In genomic region chr5:57495285-57495684, GRCh38 we compare ENCODE assay signal across 12 cellular contexts. TPM values are rescaled to one million over a fixed set of nuclear protein-coding genes. Genes with fewer than 3 reads are reported as not detected.
DNase-seq lines count a peak whose midpoint lies in the region; ATAC-seq lines count a peak whose summit lies in the region.
"Had no signal": no experiment of that assay in that cellular context is flagged by ENCODE, and none has a peak within 500 bp of the region (broad histone marks: within the 10 kb centered on the region; RNA-seq: fewer than 3 reads in every experiment).

No MANE protein-coding gene starts in this region.

- POLR2A ChIA-PET in activated naive CD8-positive, alpha-beta T cell treated with anti-CD3 and anti-CD28 coated beads, Interleukin-2, amount 10 ng/mL, durations not matched to agents 7 days and 5 days (lab: Charles Lee) = no interaction called here

- no peak for ATAC-seq in activated naive CD8-positive, alpha-beta T cell treated with anti-CD3 and anti-CD28 coated beads, Interleukin-2, amount 10 ng/mL, durations not matched to agents 7 days and 5 days (ENCODE audit: low read depth)
- no peak for ATAC-seq in activated naive CD8-positive, alpha-beta T cell treated with anti-CD3 and anti-CD28 coated beads, Interleukin-2, amount 50 U/mL, for 24 hours

- DNase-seq in activated naive CD8-positive, alpha-beta T cell treated with anti-CD3 and anti-CD28 coated beads, Interleukin-2, amount 10 ng/mL, durations not matched to agents 7 days and 5 days = no peak
- no peak for DNase-seq in activated naive CD8-positive, alpha-beta T cell treated with anti-CD3 and anti-CD28 coated beads, Interleukin-2, amount 50 U/mL, for 24 hours
- DNase-seq in NCI-H345 (lab: John Stamatoyannopoulos, UW) = peak; percentile 16
- peak; percentile 3 for DNase-seq in central memory CD4-positive, alpha-beta T cell
- no peak for DNase-seq in NCI-H146 (lab: John Stamatoyannopoulos, UW)
- no peak for DNase-seq in Ammon's horn (ENCODE audit: low spot score)
- DNase-seq in SKM-1 (lab: John Stamatoyannopoulos, UW; ENCODE audit: unreplicated experiment) = no peak
- no peak for DNase-seq in NCI-H146 treated with DMSO at 0.1 percent for 48 hours (lab: John Stamatoyannopoulos, UW; ENCODE audit: unreplicated experiment)
- DNase-seq: activated CD4-positive, alpha-beta T cell treated with anti-CD3 and anti-CD28 coated beads for 1 hour; substantia nigra had no signal

- H3K9me3 Mint-ChIP-seq in activated naive CD8-positive, alpha-beta T cell treated with anti-CD3 and anti-CD28 coated beads, Interleukin-2, amount 10 ng/mL, durations not matched to agents 7 days and 5 days = no peaks in the 10 kb centered on the region
- H3K9me3 Mint-ChIP-seq in activated naive CD8-positive, alpha-beta T cell treated with anti-CD3 and anti-CD28 coated beads, Interleukin-2, amount 50 U/mL, for 24 hours = no peaks in the 10 kb centered on the region
- H3K9me3 Mint-ChIP-seq: central memory CD8-positive, alpha-beta T cell had no signal

- peaks cover 32% of the 10 kb centered on the region for H3K4me1 Mint-ChIP-seq in activated naive CD8-positive, alpha-beta T cell treated with anti-CD3 and anti-CD28 coated beads, Interleukin-2, amount 10 ng/mL, durations not matched to agents 7 days and 5 days
- peaks cover 16% of the 10 kb centered on the region for H3K4me1 Mint-ChIP-seq in activated naive CD8-positive, alpha-beta T cell treated with anti-CD3 and anti-CD28 coated beads, Interleukin-2, amount 50 U/mL, for 24 hours
- H3K4me1 Mint-ChIP-seq: central memory CD8-positive, alpha-beta T cell had no signal

- no peaks in the 10 kb centered on the region for H3K36me3 Mint-ChIP-seq in activated naive CD8-positive, alpha-beta T cell treated with anti-CD3 and anti-CD28 coated beads, Interleukin-2, amount 10 ng/mL, durations not matched to agents 7 days and 5 days
- no peaks in the 10 kb centered on the region for H3K36me3 Mint-ChIP-seq in activated naive CD8-positive, alpha-beta T cell treated with anti-CD3 and anti-CD28 coated beads, Interleukin-2, amount 50 U/mL, for 24 hours (ENCODE audit: low read depth)

- H3K27ac Mint-ChIP-seq in activated naive CD8-positive, alpha-beta T cell treated with anti-CD3 and anti-CD28 coated beads, Interleukin-2, amount 10 ng/mL, durations not matched to agents 7 days and 5 days = peak overlapping the region; percentile 39
- no peak overlapping the region for H3K27ac Mint-ChIP-seq in activated naive CD8-positive, alpha-beta T cell treated with anti-CD3 and anti-CD28 coated beads, Interleukin-2, amount 50 U/mL, for 24 hours

- peaks cover 6% of the 10 kb centered on the region for H3K27me3 Mint-ChIP-seq in activated naive CD8-positive, alpha-beta T cell treated with anti-CD3 and anti-CD28 coated beads, Interleukin-2, amount 10 ng/mL, durations not matched to agents 7 days and 5 days
- peaks cover 2% of the 10 kb centered on the region for H3K27me3 Mint-ChIP-seq in activated naive CD8-positive, alpha-beta T cell treated with anti-CD3 and anti-CD28 coated beads, Interleukin-2, amount 50 U/mL, for 24 hours

- H3K4me3 Mint-ChIP-seq in activated naive CD8-positive, alpha-beta T cell treated with anti-CD3 and anti-CD28 coated beads, Interleukin-2, amount 10 ng/mL, durations not matched to agents 7 days and 5 days = peak overlapping the region; percentile 29
- H3K4me3 Mint-ChIP-seq in activated naive CD8-positive, alpha-beta T cell treated with anti-CD3 and anti-CD28 coated beads, Interleukin-2, amount 50 U/mL, for 24 hours = no peak overlapping the region
- H3K4me3 Mint-ChIP-seq: central memory CD8-positive, alpha-beta T cell had no signal

RNA-seq across cellular contexts. Expression of gene ACTBL2, which starts 12.7 kb away (rescaled TPM):
- total RNA-seq in activated naive CD8-positive, alpha-beta T cell treated with anti-CD3 and anti-CD28 coated beads, Interleukin-2, amount 10 ng/mL, durations not matched to agents 7 days and 5 days = not detected
- total RNA-seq: mononuclear cell had no signal

Comparison
In these comparisons a context has a peak if more than half of its experiments do, and no peak if none do; other contexts are left out.
1. DNase-seq: peak in NCI-H345 (single experiment) and central memory CD4-positive, alpha-beta T cell (single experiment); none in activated naive CD8-positive, alpha-beta T cell treated with anti-CD3 and anti-CD28 coated beads, Interleukin-2, amount 10 ng/mL, durations not matched to agents 7 days and 5 days (single experiment), activated naive CD8-positive, alpha-beta T cell treated with anti-CD3 and anti-CD28 coated beads, Interleukin-2, amount 50 U/mL, for 24 hours (single experiment), NCI-H146 (single experiment), Ammon's horn (single experiment), SKM-1 (single experiment) and NCI-H146 treated with DMSO at 0.1 percent for 48 hours (single experiment).